Comparison of ENCODE assay signal across 25 cellular contexts in genomic region chr4:155042014-155042413, GRCh38.
"Had no signal": no experiment of that assay in that cellular context is flagged by ENCODE, and none has a peak within 500 bp of the region (broad histone marks: within the 10 kb centered on the region; RNA-seq: fewer than 3 reads in every experiment).

No MANE protein-coding gene starts in this region.

- H3K4me1 Mint-ChIP-seq: activated naive CD8-positive, alpha-beta T cell treated with anti-CD3 and anti-CD28 coated beads, Interleukin-2, amount 10 ng/mL, durations not matched to agents 7 days and 5 days; brain; naive B cell; T-helper 17 cell had no signal

- H3K4me3 ChIP-seq: gastroesophageal sphincter, lower lobe of right lung, tibial artery had no signal

- H3K27me3 ChIP-seq: gastroesophageal sphincter, tibial artery had no signal

- DNase-seq: activated CD4-positive, alpha-beta T cell treated with anti-CD3 and anti-CD28 coated beads, Interleukin-2, amount 50 U/mL, for 48 hours; activated CD8-positive, alpha-beta memory T cell treated with anti-CD3 and anti-CD28 coated beads, Interleukin-2, amount 50 U/mL, for 48 hours; activated naive CD4-positive, alpha-beta T cell treated with Interleukin-2 at 50 U/mL for 16 hours; activated naive CD8-positive, alpha-beta T cell treated with anti-CD3 and anti-CD28 coated beads, Interleukin-2, amount 10 ng/mL, durations not matched to agents 7 days and 5 days; activated T-cell treated with anti-CD3 and anti-CD28 coated beads, Interleukin-2, amount 50 U/mL, for 48 hours; amygdala; effector CD4-positive, alpha-beta T cell; erythroblast; head of caudate nucleus; lower lobe of right lung; mesendoderm; naive B cell; nucleus accumbens; right cardiac atrium; stimulated activated CD4-positive, alpha-beta T cell treated with anti-CD3 and anti-CD28 coated beads, Interleukin-12 subunit alpha, Interleukin-12 subunit beta, amount 100 ng/mL, for 4 hours; stimulated activated CD4-positive, alpha-beta T cell treated with anti-CD3 and anti-CD28 coated beads, Interleukin-4, amount 100 ng/mL, for 4 hours; substantia nigra; SW 1271; T-helper 17 cell; tibial artery had no signal

- H3K27ac ChIP-seq: gastroesophageal sphincter, lower lobe of right lung, parathyroid adenoma, tibial artery had no signal

- H3K9me3 Mint-ChIP-seq: activated naive CD8-positive, alpha-beta T cell treated with anti-CD3 and anti-CD28 coated beads, Interleukin-2, amount 10 ng/mL, durations not matched to agents 7 days and 5 days; brain; dendritic cell treated with granulocyte-macrophage colony-stimulating factor and Interleukin-4, amounts not matched to agents 40 ng/mL and 50 ng/mL, for 4 days; stimulated activated naive CD8-positive, alpha-beta T cell treated with anti-CD3 and anti-CD28 coated beads, Interleukin-15, Interleukin-2, amounts not matched to agents 100 ng/mL and 50 ng/mL, for 24 hours had no signal

- H3K9ac ChIP-seq: parathyroid adenoma had no signal

- H3K9me3 ChIP-seq: gastroesophageal sphincter, lower lobe of right lung had no signal

- H3K4me1 ChIP-seq: gastroesophageal sphincter, lower lobe of right lung, parathyroid adenoma, tibial artery had no signal

- H3K36me3 ChIP-seq: gastroesophageal sphincter, lower lobe of right lung, tibial artery had no signal

- H3K4me3 Mint-ChIP-seq: activated naive CD8-positive, alpha-beta T cell treated with anti-CD3 and anti-CD28 coated beads, Interleukin-2, amount 10 ng/mL, durations not matched to agents 7 days and 5 days; brain; dendritic cell treated with granulocyte-macrophage colony-stimulating factor and Interleukin-4, amounts not matched to agents 40 ng/mL and 50 ng/mL, for 4 days; naive B cell; stimulated activated naive CD8-positive, alpha-beta T cell treated with anti-CD3 and anti-CD28 coated beads, Interleukin-15, Interleukin-2, amounts not matched to agents 100 ng/mL and 50 ng/mL, for 24 hours; T-helper 17 cell had no signal

- H3K36me3 Mint-ChIP-seq: activated naive CD8-positive, alpha-beta T cell treated with anti-CD3 and anti-CD28 coated beads, Interleukin-2, amount 10 ng/mL, durations not matched to agents 7 days and 5 days; brain; naive B cell had no signal

- ATAC-seq: gastroesophageal sphincter, lower lobe of right lung, T-helper 17 cell had no signal

- H3K27me3 Mint-ChIP-seq: activated naive CD8-positive, alpha-beta T cell treated with anti-CD3 and anti-CD28 coated beads, Interleukin-2, amount 10 ng/mL, durations not matched to agents 7 days and 5 days; brain; dendritic cell treated with granulocyte-macrophage colony-stimulating factor and Interleukin-4, amounts not matched to agents 40 ng/mL and 50 ng/mL, for 4 days; stimulated activated naive CD8-positive, alpha-beta T cell treated with anti-CD3 and anti-CD28 coated beads, Interleukin-15, Interleukin-2, amounts not matched to agents 100 ng/mL and 50 ng/mL, for 24 hours; T-helper 17 cell had no signal
